11 cellular contexts compared by ENCODE assay signal in genomic region chr6:157561037-157561790, GRCh38.
DNase-seq lines count a peak whose midpoint lies in the region; ATAC-seq and TF ChIP-seq lines count a peak whose summit lies in the region.
"Had no signal": no experiment of that assay in that cellular context is flagged by ENCODE, and none has a peak within 500 bp of the region (broad histone marks: within the 10 kb centered on the region; RNA-seq: fewer than 3 reads in every experiment).

No MANE protein-coding gene starts in this region.

- peaks cover 21% of the 10 kb centered on the region for H3K4me1 ChIP-seq in CD8-positive, alpha-beta memory T cell (ENCODE audit: insufficient read depth, low read length)
- H3K4me1 ChIP-seq in breast epithelium = no peaks in the 10 kb centered on the region

- peak overlapping the region in 5 of 7 donors; percentile 28 to 69 (median 65) for H3K4me3 Mint-ChIP-seq in CD8-positive, alpha-beta memory T cell
- H3K4me3 Mint-ChIP-seq in activated CD8-positive, alpha-beta T cell treated with anti-CD3 and anti-CD28 coated beads for 36 hours = no peak overlapping the region
- H3K4me3 Mint-ChIP-seq: CD4-positive, CD25-positive, alpha-beta regulatory T cell had no signal

- peak overlapping the region in 5 of 8 donors; percentile 3 to 93 (median 80) for H3K27ac Mint-ChIP-seq in CD8-positive, alpha-beta memory T cell
- no peak overlapping the region for H3K27ac Mint-ChIP-seq in activated CD8-positive, alpha-beta T cell treated with anti-CD3 and anti-CD28 coated beads for 36 hours
- H3K27ac Mint-ChIP-seq: CD4-positive, CD25-positive, alpha-beta regulatory T cell had no signal

- no peaks in the 10 kb centered on the region for H3K9me3 Mint-ChIP-seq in CD8-positive, alpha-beta memory T cell
- H3K9me3 Mint-ChIP-seq in activated CD8-positive, alpha-beta T cell treated with anti-CD3 and anti-CD28 coated beads for 36 hours = no peaks in the 10 kb centered on the region
- H3K9me3 Mint-ChIP-seq: CD4-positive, CD25-positive, alpha-beta regulatory T cell had no signal

- no peak for TF ChIP-seq CTCF in activated CD8-positive, alpha-beta T cell treated with anti-CD3 and anti-CD28 coated beads for 36 hours (IDR thresholded peaks at IDR 0.05)
- TF ChIP-seq CTCF in breast epithelium (IDR thresholded peaks at IDR 0.05) (no peak), WERI-Rb-1 (IDR thresholded peaks at IDR 0.05; ENCODE audit: low read depth, low read length) (no peak)

- ATAC-seq in GM19324 (IDR thresholded peaks at IDR 0.05; ENCODE audit: low FRiP score, unreplicated experiment) = peak; percentile 29
- peak; percentile 11 for ATAC-seq in HG03060 (IDR thresholded peaks at IDR 0.05; ENCODE audit: low read depth, unreplicated experiment)
- no peak for ATAC-seq in activated CD8-positive, alpha-beta T cell treated with anti-CD3 and anti-CD28 coated beads for 36 hours

- H3K36me3 Mint-ChIP-seq in CD8-positive, alpha-beta memory T cell = peaks cover 0 to 6% (median 0%) of the 10 kb centered on the region in 3 donors
- H3K36me3 Mint-ChIP-seq in activated CD8-positive, alpha-beta T cell treated with anti-CD3 and anti-CD28 coated beads for 36 hours (ENCODE audit: low read depth) = no peaks in the 10 kb centered on the region
- H3K36me3 Mint-ChIP-seq: CD4-positive, CD25-positive, alpha-beta regulatory T cell had no signal

- no peaks in the 10 kb centered on the region for H3K27me3 ChIP-seq in CD8-positive, alpha-beta memory T cell (ENCODE audit: insufficient read depth, low read length, poor library complexity, severe bottlenecking)
- no peaks in the 10 kb centered on the region for H3K27me3 ChIP-seq in breast epithelium
- H3K27me3 ChIP-seq in WERI-Rb-1 (ENCODE audit: insufficient read depth, low read depth, severe bottlenecking) = no peaks in the 10 kb centered on the region

- no peak for TF ChIP-seq POLR2A in breast epithelium (IDR thresholded peaks at IDR 0.05)

- POLR2A ChIA-PET in CD8-positive, alpha-beta memory T cell (lab: Charles Lee) = no interaction called here
- POLR2A ChIA-PET in activated CD8-positive, alpha-beta T cell treated with anti-CD3 and anti-CD28 coated beads for 36 hours (lab: Charles Lee) = no interaction called here

- H3K9me3 ChIP-seq in CD8-positive, alpha-beta memory T cell (ENCODE audit: low read length) = no peaks in the 10 kb centered on the region
- H3K9me3 ChIP-seq in breast epithelium (no peaks in the 10 kb centered on the region), WERI-Rb-1 (ENCODE audit: severe bottlenecking) (no peaks in the 10 kb centered on the region)

- CTCF ChIA-PET in CD8-positive, alpha-beta memory T cell (lab: Charles Lee) = no interaction called here
- CTCF ChIA-PET in activated CD8-positive, alpha-beta T cell treated with anti-CD3 and anti-CD28 coated beads for 36 hours (lab: Charles Lee) = no interaction called here

- intact Hi-C loops in activated CD8-positive, alpha-beta T cell treated with anti-CD3 and anti-CD28 coated beads for 36 hours (cut with micrococcal nuclease) = loop anchor here (10.0 kb wide), 1 partner anchor 96 kb away; no protein-coding TSS in a partner anchor
- intact Hi-C loops in breast epithelium (cut with DNase I; ENCODE audit: low total_unique reads) = no loop called here

- H3K27ac ChIP-seq in CD8-positive, alpha-beta memory T cell (ENCODE audit: low read depth, low read length) = no peak overlapping the region
- H3K27ac ChIP-seq in breast epithelium = no peak overlapping the region
- H3K27ac ChIP-seq in WERI-Rb-1 = no peak overlapping the region

- no peaks in the 10 kb centered on the region for H3K27me3 Mint-ChIP-seq in CD8-positive, alpha-beta memory T cell
- no peaks in the 10 kb centered on the region for H3K27me3 Mint-ChIP-seq in activated CD8-positive, alpha-beta T cell treated with anti-CD3 and anti-CD28 coated beads for 36 hours

- no peak overlapping the region for H3K4me3 ChIP-seq in CD8-positive, alpha-beta memory T cell (ENCODE audit: low read length)
- H3K4me3 ChIP-seq in breast epithelium (no peak overlapping the region), WERI-Rb-1 (ENCODE audit: low read depth, low read length) (no peak overlapping the region)
- H3K4me3 ChIP-seq: skin epidermis had no signal

- peaks cover 48 to 69% (median 59%) of the 10 kb centered on the region in 3 donors for H3K4me1 Mint-ChIP-seq in CD8-positive, alpha-beta memory T cell
- H3K4me1 Mint-ChIP-seq in activated CD8-positive, alpha-beta T cell treated with anti-CD3 and anti-CD28 coated beads for 36 hours (ENCODE audit: low read depth) = peaks cover 56% of the 10 kb centered on the region

- no peaks in the 10 kb centered on the region for H3K36me3 ChIP-seq in CD8-positive, alpha-beta memory T cell (ENCODE audit: insufficient read depth, low read length)
- H3K36me3 ChIP-seq in breast epithelium (no peaks in the 10 kb centered on the region), WERI-Rb-1 (no peaks in the 10 kb centered on the region)

- no peak for DNase-seq in CD8-positive, alpha-beta memory T cell
- DNase-seq in NCI-H345 treated with DMSO at 0.1 percent for 48 hours (lab: John Stamatoyannopoulos, UW; ENCODE audit: unreplicated experiment) = peak; percentile 92
- DNase-seq in activated CD8-positive, alpha-beta T cell treated with anti-CD3 and anti-CD28 coated beads for 36 hours = no peak
- DNase-seq in stimulated activated CD4-positive, alpha-beta T cell treated with anti-CD3 and anti-CD28 coated beads, Interleukin-4, amount 100 ng/mL, for 24 hours = no peak
- no peak for DNase-seq in breast epithelium (ENCODE audit: low spot score in 2 of 2)
- no peak for DNase-seq in WERI-Rb-1
- DNase-seq: CD4-positive, CD25-positive, alpha-beta regulatory T cell; hypothalamus had no signal
